ENCODE assay signal across 1 cellular context in genomic region chr3:134419214-134419965, GRCh38.
A peak's percentile ranks its signal among the peaks of the same experiment; 100 is the strongest.
TF ChIP-seq lines count a peak whose summit lies in the region.

No MANE protein-coding gene starts in this region.

TF ChIP-seq in HepG2, 621 proteins besides CTCF, POLR2A, EP300 and RAD21 (continued from another document and continues in another):
- TF ChIP-seq, protein P1, sequence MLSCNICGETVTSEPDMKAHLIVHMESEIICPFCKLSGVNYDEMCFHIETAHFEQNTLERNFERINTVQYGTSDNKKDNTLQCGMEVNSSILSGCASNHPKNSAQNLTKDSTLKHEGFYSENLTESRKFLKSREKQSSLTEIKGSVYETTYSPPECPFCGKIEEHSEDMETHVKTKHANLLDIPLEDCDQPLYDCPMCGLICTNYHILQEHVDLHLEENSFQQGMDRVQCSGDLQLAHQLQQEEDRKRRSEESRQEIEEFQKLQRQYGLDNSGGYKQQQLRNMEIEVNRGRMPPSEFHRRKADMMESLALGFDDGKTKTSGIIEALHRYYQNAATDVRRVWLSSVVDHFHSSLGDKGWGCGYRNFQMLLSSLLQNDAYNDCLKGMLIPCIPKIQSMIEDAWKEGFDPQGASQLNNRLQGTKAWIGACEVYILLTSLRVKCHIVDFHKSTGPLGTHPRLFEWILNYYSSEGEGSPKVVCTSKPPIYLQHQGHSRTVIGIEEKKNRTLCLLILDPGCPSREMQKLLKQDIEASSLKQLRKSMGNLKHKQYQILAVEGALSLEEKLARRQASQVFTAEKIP (CRISPR knock-in tag; IDR thresholded peaks at IDR 0.05; ENCODE audit: borderline replicate concordance) = no peak
- TF ChIP-seq E2F1 (CRISPR knock-in tag; IDR thresholded peaks at IDR 0.05) (no peak), ZNF567 (CRISPR knock-in tag; IDR thresholded peaks at IDR 0.05; ENCODE audit: borderline replicate concordance) (no peak), ZNF570 (CRISPR knock-in tag; IDR thresholded peaks at IDR 0.05; ENCODE audit: borderline replicate concordance) (no peak), BORCS8-MEF2B (CRISPR knock-in tag; IDR thresholded peaks at IDR 0.05) (peak; percentile 42; the same call in 1 of the 2 replicates), NR1H2 (CRISPR knock-in tag; IDR thresholded peaks at IDR 0.05; ENCODE audit: borderline replicate concordance, low read depth) (no peak), SIN3A (IDR thresholded peaks at IDR 0.05; ENCODE audit: borderline replicate concordance, low read depth, low read length) (peak; percentile 57; the same call in 1 of the 2 replicates), ZNF660 (CRISPR knock-in tag; IDR thresholded peaks at IDR 0.05; ENCODE audit: borderline replicate concordance, low read depth) (no peak), POLR2G (IDR thresholded peaks at IDR 0.05; ENCODE audit: low read depth, low read length) (peak; percentile 48; the same call in 1 of the 2 replicates), ZNF362 (CRISPR knock-in tag; IDR thresholded peaks at IDR 0.05; ENCODE audit: borderline replicate concordance) (peak; percentile 39; the same call in 1 of the 2 replicates), PAWR (CRISPR knock-in tag; IDR thresholded peaks at IDR 0.05; ENCODE audit: borderline replicate concordance) (no peak), XRCC5 (optimal IDR thresholded peaks at IDR 0.05; ENCODE audit: low read length) (peak; percentile 64), SYNCRIP (IDR thresholded peaks at IDR 0.05; ENCODE audit: insufficient read depth, low read depth, low read length) (no peak), THRA (CRISPR knock-in tag; IDR thresholded peaks at IDR 0.05; ENCODE audit: borderline replicate concordance) (peak; percentile 48; the same call in 1 of the 2 replicates), HHEX (CRISPR knock-in tag; IDR thresholded peaks at IDR 0.05) (no peak), ZNF737 (CRISPR knock-in tag; IDR thresholded peaks at IDR 0.05; ENCODE audit: borderline replicate concordance) (no peak), ZNF782 (CRISPR knock-in tag; IDR thresholded peaks at IDR 0.05; ENCODE audit: borderline replicate concordance) (no peak), HNRNPLL (IDR thresholded peaks at IDR 0.05; ENCODE audit: low read depth, low read length, poor library complexity, severe bottlenecking) (no peak), NFRKB (IDR thresholded peaks at IDR 0.05) (no peak), USF2 (IDR thresholded peaks at IDR 0.05; ENCODE audit: low read depth, low read length) (no peak), USF2 (CRISPR knock-in tag; IDR thresholded peaks at IDR 0.05; ENCODE audit: borderline replicate concordance) (no peak), HDAC1 (CRISPR knock-in tag; IDR thresholded peaks at IDR 0.05) (peak; percentile 82), PHF8 (CRISPR knock-in tag; IDR thresholded peaks at IDR 0.05) (peak; percentile 43; the same call in 1 of the 2 replicates), ZNF652 (CRISPR knock-in tag; IDR thresholded peaks at IDR 0.05; ENCODE audit: borderline replicate concordance, low read depth) (no peak), MIER3 (CRISPR knock-in tag; IDR thresholded peaks at IDR 0.05; ENCODE audit: borderline replicate concordance) (peak; percentile 76; the same call in 1 of the 2 replicates), ZFP36 (IDR thresholded peaks at IDR 0.05; ENCODE audit: borderline replicate concordance, low read depth, low read length, partially characterized antibody) (no peak), KDM6A (CRISPR knock-in tag; IDR thresholded peaks at IDR 0.05; ENCODE audit: low read depth) (peak; percentile 40; the same call in 1 of the 2 replicates), ZNF841 (CRISPR knock-in tag; IDR thresholded peaks at IDR 0.05; ENCODE audit: borderline replicate concordance) (no peak), ZNF326 (CRISPR knock-in tag; IDR thresholded peaks at IDR 0.05; ENCODE audit: borderline replicate concordance) (no peak), MTF1 (CRISPR knock-in tag; IDR thresholded peaks at IDR 0.05) (no peak), BHLHE40 (IDR thresholded peaks at IDR 0.05; ENCODE audit: low read length) (peak; percentile 53), ZNF160 (CRISPR knock-in tag; IDR thresholded peaks at IDR 0.05) (no peak), CEBPG (CRISPR knock-in tag; IDR thresholded peaks at IDR 0.05) (peak; percentile 44)
- TF ChIP-seq, protein P2, sequence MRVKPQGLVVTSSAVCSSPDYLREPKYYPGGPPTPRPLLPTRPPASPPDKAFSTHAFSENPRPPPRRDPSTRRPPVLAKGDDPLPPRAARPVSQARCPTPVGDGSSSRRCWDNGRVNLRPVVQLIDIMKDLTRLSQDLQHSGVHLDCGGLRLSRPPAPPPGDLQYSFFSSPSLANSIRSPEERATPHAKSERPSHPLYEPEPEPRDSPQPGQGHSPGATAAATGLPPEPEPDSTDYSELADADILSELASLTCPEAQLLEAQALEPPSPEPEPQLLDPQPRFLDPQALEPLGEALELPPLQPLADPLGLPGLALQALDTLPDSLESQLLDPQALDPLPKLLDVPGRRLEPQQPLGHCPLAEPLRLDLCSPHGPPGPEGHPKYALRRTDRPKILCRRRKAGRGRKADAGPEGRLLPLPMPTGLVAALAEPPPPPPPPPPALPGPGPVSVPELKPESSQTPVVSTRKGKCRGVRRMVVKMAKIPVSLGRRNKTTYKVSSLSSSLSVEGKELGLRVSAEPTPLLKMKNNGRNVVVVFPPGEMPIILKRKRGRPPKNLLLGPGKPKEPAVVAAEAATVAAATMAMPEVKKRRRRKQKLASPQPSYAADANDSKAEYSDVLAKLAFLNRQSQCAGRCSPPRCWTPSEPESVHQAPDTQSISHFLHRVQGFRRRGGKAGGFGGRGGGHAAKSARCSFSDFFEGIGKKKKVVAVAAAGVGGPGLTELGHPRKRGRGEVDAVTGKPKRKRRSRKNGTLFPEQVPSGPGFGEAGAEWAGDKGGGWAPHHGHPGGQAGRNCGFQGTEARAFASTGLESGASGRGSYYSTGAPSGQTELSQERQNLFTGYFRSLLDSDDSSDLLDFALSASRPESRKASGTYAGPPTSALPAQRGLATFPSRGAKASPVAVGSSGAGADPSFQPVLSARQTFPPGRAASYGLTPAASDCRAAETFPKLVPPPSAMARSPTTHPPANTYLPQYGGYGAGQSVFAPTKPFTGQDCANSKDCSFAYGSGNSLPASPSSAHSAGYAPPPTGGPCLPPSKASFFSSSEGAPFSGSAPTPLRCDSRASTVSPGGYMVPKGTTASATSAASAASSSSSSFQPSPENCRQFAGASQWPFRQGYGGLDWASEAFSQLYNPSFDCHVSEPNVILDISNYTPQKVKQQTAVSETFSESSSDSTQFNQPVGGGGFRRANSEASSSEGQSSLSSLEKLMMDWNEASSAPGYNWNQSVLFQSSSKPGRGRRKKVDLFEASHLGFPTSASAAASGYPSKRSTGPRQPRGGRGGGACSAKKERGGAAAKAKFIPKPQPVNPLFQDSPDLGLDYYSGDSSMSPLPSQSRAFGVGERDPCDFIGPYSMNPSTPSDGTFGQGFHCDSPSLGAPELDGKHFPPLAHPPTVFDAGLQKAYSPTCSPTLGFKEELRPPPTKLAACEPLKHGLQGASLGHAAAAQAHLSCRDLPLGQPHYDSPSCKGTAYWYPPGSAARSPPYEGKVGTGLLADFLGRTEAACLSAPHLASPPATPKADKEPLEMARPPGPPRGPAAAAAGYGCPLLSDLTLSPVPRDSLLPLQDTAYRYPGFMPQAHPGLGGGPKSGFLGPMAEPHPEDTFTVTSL (CRISPR knock-in tag; IDR thresholded peaks at IDR 0.05; ENCODE audit: borderline replicate concordance) = peak; percentile 75; the same call in 1 of the 2 replicates
- TF ChIP-seq, protein P3, sequence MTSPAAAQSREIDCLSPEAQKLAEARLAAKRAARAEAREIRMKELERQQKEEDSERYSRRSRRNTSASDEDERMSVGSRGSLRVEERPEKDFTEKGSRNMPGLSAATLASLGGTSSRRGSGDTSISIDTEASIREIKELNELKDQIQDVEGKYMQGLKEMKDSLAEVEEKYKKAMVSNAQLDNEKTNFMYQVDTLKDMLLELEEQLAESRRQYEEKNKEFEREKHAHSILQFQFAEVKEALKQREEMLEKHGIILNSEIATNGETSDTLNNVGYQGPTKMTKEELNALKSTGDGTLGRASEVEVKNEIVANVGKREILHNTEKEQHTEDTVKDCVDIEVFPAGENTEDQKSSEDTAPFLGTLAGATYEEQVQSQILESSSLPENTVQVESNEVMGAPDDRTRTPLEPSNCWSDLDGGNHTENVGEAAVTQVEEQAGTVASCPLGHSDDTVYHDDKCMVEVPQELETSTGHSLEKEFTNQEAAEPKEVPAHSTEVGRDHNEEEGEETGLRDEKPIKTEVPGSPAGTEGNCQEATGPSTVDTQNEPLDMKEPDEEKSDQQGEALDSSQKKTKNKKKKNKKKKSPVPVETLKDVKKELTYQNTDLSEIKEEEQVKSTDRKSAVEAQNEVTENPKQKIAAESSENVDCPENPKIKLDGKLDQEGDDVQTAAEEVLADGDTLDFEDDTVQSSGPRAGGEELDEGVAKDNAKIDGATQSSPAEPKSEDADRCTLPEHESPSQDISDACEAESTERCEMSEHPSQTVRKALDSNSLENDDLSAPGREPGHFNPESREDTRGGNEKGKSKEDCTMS (CRISPR knock-in tag; conservative IDR thresholded peaks at IDR 0.05) = no peak
- TF ChIP-seq, protein P4, sequence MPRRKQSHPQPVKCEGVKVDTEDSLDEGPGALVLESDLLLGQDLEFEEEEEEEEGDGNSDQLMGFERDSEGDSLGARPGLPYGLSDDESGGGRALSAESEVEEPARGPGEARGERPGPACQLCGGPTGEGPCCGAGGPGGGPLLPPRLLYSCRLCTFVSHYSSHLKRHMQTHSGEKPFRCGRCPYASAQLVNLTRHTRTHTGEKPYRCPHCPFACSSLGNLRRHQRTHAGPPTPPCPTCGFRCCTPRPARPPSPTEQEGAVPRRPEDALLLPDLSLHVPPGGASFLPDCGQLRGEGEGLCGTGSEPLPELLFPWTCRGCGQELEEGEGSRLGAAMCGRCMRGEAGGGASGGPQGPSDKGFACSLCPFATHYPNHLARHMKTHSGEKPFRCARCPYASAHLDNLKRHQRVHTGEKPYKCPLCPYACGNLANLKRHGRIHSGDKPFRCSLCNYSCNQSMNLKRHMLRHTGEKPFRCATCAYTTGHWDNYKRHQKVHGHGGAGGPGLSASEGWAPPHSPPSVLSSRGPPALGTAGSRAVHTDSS (CRISPR knock-in tag; conservative IDR thresholded peaks at IDR 0.05) = no peak
- TF ChIP-seq, protein P5, sequence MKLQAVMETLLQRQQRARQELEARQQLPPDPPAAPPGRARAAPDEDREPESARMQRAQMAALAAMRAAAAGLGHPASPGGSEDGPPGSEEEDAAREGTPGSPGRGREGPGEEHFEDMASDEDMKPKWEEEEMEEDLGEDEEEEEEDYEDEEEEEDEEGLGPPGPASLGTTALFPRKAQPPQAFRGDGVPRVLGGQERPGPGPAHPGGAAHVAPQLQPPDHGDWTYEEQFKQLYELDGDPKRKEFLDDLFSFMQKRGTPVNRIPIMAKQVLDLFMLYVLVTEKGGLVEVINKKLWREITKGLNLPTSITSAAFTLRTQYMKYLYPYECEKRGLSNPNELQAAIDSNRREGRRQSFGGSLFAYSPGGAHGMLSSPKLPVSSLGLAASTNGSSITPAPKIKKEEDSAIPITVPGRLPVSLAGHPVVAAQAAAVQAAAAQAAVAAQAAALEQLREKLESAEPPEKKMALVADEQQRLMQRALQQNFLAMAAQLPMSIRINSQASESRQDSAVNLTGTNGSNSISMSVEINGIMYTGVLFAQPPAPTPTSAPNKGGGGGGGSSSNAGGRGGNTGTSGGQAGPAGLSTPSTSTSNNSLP (IDR thresholded peaks at IDR 0.05; ENCODE audit: low read depth, low read length) = no peak
- TF ChIP-seq, protein P6, sequence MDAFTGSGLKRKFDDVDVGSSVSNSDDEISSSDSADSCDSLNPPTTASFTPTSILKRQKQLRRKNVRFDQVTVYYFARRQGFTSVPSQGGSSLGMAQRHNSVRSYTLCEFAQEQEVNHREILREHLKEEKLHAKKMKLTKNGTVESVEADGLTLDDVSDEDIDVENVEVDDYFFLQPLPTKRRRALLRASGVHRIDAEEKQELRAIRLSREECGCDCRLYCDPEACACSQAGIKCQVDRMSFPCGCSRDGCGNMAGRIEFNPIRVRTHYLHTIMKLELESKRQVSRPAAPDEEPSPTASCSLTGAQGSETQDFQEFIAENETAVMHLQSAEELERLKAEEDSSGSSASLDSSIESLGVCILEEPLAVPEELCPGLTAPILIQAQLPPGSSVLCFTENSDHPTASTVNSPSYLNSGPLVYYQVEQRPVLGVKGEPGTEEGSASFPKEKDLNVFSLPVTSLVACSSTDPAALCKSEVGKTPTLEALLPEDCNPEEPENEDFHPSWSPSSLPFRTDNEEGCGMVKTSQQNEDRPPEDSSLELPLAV (CRISPR knock-in tag; conservative IDR thresholded peaks at IDR 0.05; ENCODE audit: low read depth) = no peak
